In genomic region chr4:98510757-98511517, GRCh38 we compare ENCODE assay signal across 8 cellular contexts.
DNase-seq lines count a peak whose midpoint lies in the region; ATAC-seq and TF ChIP-seq lines count a peak whose summit lies in the region.

No MANE protein-coding gene starts in this region.

- H3K79me2 ChIP-seq in mammary epithelial cell (ENCODE audit: insufficient read depth, low read length), result peaks cover 56% of the 10 kb centered on the region
- peaks cover 59% of the 10 kb centered on the region for H3K79me2 ChIP-seq in smooth muscle cell (ENCODE audit: low read depth)

- H3K27me3 ChIP-seq in SJSA1 (replicated peaks) (no peaks in the 10 kb centered on the region), mammary epithelial cell (ENCODE audit: insufficient read depth, low read length) (no peaks in the 10 kb centered on the region), smooth muscle cell (ENCODE audit: low read depth) (no peaks in the 10 kb centered on the region), lower lobe of right lung (ENCODE audit: low read depth) (no peaks in the 10 kb centered on the region)

- H2AFZ ChIP-seq in mammary epithelial cell (ENCODE audit: low read depth, low read length), result no peak overlapping the region
- no peak overlapping the region for H2AFZ ChIP-seq in smooth muscle cell (ENCODE audit: low read depth)

- H4K20me1 ChIP-seq in mammary epithelial cell (ENCODE audit: insufficient read depth, low read length) (no peaks in the 10 kb centered on the region), smooth muscle cell (ENCODE audit: low read depth) (no peaks in the 10 kb centered on the region)

- DNase-seq in SIG-M5 treated with dmso at 0.1 percent for 504 hours (lab: John Stamatoyannopoulos, UW; ENCODE audit: unreplicated experiment) (peak; percentile 43), SIG-M5 (lab: John Stamatoyannopoulos, UW) (no peak), SJSA1 (ENCODE audit: low read depth in 1 of 2, low spot score in 2 of 2) (peak in 1 of 2 experiments; percentile 55), mammary epithelial cell (peak; percentile 34), smooth muscle cell (lab: John Stamatoyannopoulos, UW; ENCODE audit: unreplicated experiment) (no peak), lower lobe of right lung (no peak), pons (ENCODE audit: low spot score) (no peak)

- in situ Hi-C loops in mammary epithelial cell (cut with MboI; ENCODE audit: low sequenced_read_pairs in 2 of 2), result no loop called here

- CTCF ChIA-PET in mammary epithelial cell (lab: Charles Lee; ENCODE audit: low non-redundant PET), result no interaction called here

- intact Hi-C loops in mammary epithelial cell (cut with micrococcal nuclease), result no loop called here
- intact Hi-C loops in lower lobe of right lung (cut with DNase I), result no loop called here

- no peak overlapping the region for H3K9ac ChIP-seq in mammary epithelial cell (ENCODE audit: insufficient read depth, low read length)
- H3K9ac ChIP-seq in smooth muscle cell (ENCODE audit: low read depth), result peak overlapping the region; percentile 2

- TF ChIP-seq CTCF in mammary epithelial cell (conservative IDR thresholded peaks at IDR 0.05 in 1 of 2, IDR thresholded peaks at IDR 0.05 in 1 of 2; ENCODE audit: extremely low read depth in 1 of 2, insufficient read depth in 1 of 2, low read depth in 1 of 2, low read length in 2 of 2), result no peak
- TF ChIP-seq CTCF in smooth muscle cell (IDR thresholded peaks at IDR 0.05; ENCODE audit: borderline replicate concordance, insufficient read depth, poor library complexity, severe bottlenecking), result no peak
- TF ChIP-seq CTCF in lower lobe of right lung (IDR thresholded peaks at IDR 0.05), result no peak

- H3F3A ChIP-seq in smooth muscle cell (ENCODE audit: low read depth), result peaks cover 23% of the 10 kb centered on the region

- H3K9me3 ChIP-seq in SJSA1 (replicated peaks), result no peaks in the 10 kb centered on the region
- H3K9me3 ChIP-seq in mammary epithelial cell (replicated peaks; ENCODE audit: insufficient read depth, low read length), result no peaks in the 10 kb centered on the region
- no peaks in the 10 kb centered on the region for H3K9me3 ChIP-seq in smooth muscle cell (replicated peaks; ENCODE audit: low read depth)
- no peaks in the 10 kb centered on the region for H3K9me3 ChIP-seq in lower lobe of right lung

- BruUV-seq in mammary epithelial cell (replicated peaks; lab: Mats Ljungman, UMichigan), result no TSS peak

- peak overlapping the region; percentile 50 for H3K27ac ChIP-seq in SJSA1
- H3K27ac ChIP-seq in mammary epithelial cell (ENCODE audit: insufficient read depth, low read depth, low read length), result peak overlapping the region; percentile 18
- H3K27ac ChIP-seq in smooth muscle cell (ENCODE audit: low read depth), result peak overlapping the region; percentile 93
- no peak overlapping the region for H3K27ac ChIP-seq in lower lobe of right lung

- dilution Hi-C loops in mammary epithelial cell (cut with HindIII; ENCODE audit: low sequenced_read_pairs), result no loop called here

- 71% methylated on average over 6 of the region's 6 CpGs for whole genome bisulfite sequencing in mammary epithelial cell (ENCODE audit: low coverage, missing lambda C conversion rate)
- 51% methylated on average over 6 of the region's 6 CpGs for WGBS in smooth muscle cell (ENCODE audit: low lambda C conversion rate)

- H3K4me3 ChIP-seq in SJSA1 (no peak overlapping the region), mammary epithelial cell (replicated peaks in 1 of 3; ENCODE audit: insufficient read depth in 1 of 3, low read depth in 2 of 3, low read length in 3 of 3) (no peak overlapping the region), smooth muscle cell (no peak overlapping the region), lower lobe of right lung (no peak overlapping the region)

- peaks cover 28% of the 10 kb centered on the region for H3K4me1 ChIP-seq in SJSA1 (replicated peaks)
- peaks cover 27% of the 10 kb centered on the region for H3K4me1 ChIP-seq in mammary epithelial cell (ENCODE audit: insufficient read depth, low read length)
- peaks cover 26% of the 10 kb centered on the region for H3K4me1 ChIP-seq in smooth muscle cell (ENCODE audit: low read depth)
- peaks cover 13% of the 10 kb centered on the region for H3K4me1 ChIP-seq in lower lobe of right lung

- H3K4me2 ChIP-seq in mammary epithelial cell (ENCODE audit: insufficient read depth, low read depth, low read length) (peak overlapping the region; percentile 22), smooth muscle cell (peak overlapping the region; percentile 77)

- ATAC-seq in GM21515 (IDR thresholded peaks at IDR 0.05; ENCODE audit: unreplicated experiment), result no peak
- ATAC-seq in lower lobe of right lung, result no peak

- H3K36me3 ChIP-seq in SJSA1, result no peaks in the 10 kb centered on the region
- H3K36me3 ChIP-seq in mammary epithelial cell (ENCODE audit: insufficient read depth, low read length), result no peaks in the 10 kb centered on the region
- no peaks in the 10 kb centered on the region for H3K36me3 ChIP-seq in smooth muscle cell (ENCODE audit: low read depth)
- no peaks in the 10 kb centered on the region for H3K36me3 ChIP-seq in lower lobe of right lung

Comparison
In these comparisons a context has a peak if more than half of its experiments do, and no peak if none do; other contexts are left out.
1. DNase-seq: peak in SIG-M5 treated with dmso at 0.1 percent for 504 hours (single experiment) and mammary epithelial cell (single experiment); none in SIG-M5 (single experiment), smooth muscle cell (single experiment), lower lobe of right lung (single experiment) and pons (single experiment).